Comparison of ENCODE assay signal across 17 cellular contexts in the genomic region with DNA sequence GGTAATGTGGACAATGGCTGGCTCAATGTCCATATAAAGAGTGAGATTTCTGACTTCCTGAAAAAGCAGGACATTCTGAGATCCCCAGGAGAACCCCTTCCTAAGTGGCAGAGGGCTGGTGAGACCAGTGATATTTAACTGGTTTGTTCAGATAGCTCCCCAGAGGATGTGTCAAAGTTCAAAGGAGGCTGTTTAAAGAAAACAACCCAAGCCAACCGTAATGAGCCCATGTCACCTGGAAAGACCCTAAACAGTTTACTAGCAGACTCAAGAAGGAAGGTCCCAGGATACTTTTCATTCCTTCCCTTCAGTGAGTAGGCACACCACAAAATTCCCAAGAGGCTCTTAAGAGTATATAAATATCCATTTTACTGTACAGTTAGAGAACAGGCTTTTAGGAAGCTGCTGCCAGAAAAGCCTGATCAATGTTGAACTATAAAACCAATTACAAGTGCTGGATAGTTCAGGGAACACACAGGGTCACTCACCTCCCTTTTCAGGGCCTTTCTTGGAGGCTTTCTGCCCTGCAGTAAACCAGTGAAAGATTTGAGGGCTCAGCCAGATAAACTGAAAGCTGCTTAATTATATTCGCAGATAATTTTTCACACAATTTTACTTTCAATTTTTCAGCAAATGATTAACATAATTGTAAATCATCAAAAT.
"Had no signal": no experiment of that assay in that cellular context is flagged by ENCODE, and none has a peak within 500 bp of the region (broad histone marks: within the 10 kb centered on the region; RNA-seq: fewer than 3 reads in every experiment).

No MANE protein-coding gene starts in this region.

- H3K4me1 ChIP-seq: esophagus squamous epithelium, parathyroid adenoma, spleen, suprapubic skin, upper lobe of left lung had no signal

- ATAC-seq: activated T-cell treated with anti-CD3 and anti-CD28 coated beads, Interleukin-2, amount 50 U/mL, for 72 hours; left colon; stimulated activated naive CD8-positive, alpha-beta T cell treated with anti-CD3 and anti-CD28 coated beads, Interleukin-15, Interleukin-2, amounts not matched to agents 100 U/mL and 50 U/mL, for 24 hours had no signal

- DNase-seq: activated CD4-positive, alpha-beta memory T cell treated with anti-CD3 and anti-CD28 coated beads, Interleukin-2, amount 10 ng/mL, durations not matched to agents 7 days and 5 days; activated gamma-delta T cell treated with Interleukin-2 at 50 U/mL for 16 hours; activated naive CD8-positive, alpha-beta T cell treated with anti-CD3 and anti-CD28 coated beads, Interleukin-2, amount 10 ng/mL, durations not matched to agents 7 days and 5 days; activated T-cell treated with anti-CD3 and anti-CD28 coated beads, Interleukin-2, amount 50 U/mL, for 72 hours; anterior cingulate cortex; esophagus squamous epithelium; glutamatergic neuron; left colon; mesendoderm; spleen; stimulated activated CD4-positive, alpha-beta T cell treated with anti-CD3 and anti-CD28 coated beads, Interleukin-1b, Interleukin-23, amount 100 ng/mL, for 48 hours; stimulated activated naive CD8-positive, alpha-beta T cell treated with anti-CD3 and anti-CD28 coated beads, Interleukin-15, Interleukin-2, amounts not matched to agents 100 U/mL and 50 U/mL, for 24 hours; T-helper 9 cell; upper lobe of left lung had no signal

- H3K4me3 ChIP-seq: esophagus squamous epithelium, spleen, suprapubic skin, upper lobe of left lung had no signal

- H3K36me3 Mint-ChIP-seq: activated naive CD8-positive, alpha-beta T cell treated with anti-CD3 and anti-CD28 coated beads, Interleukin-2, amount 10 ng/mL, durations not matched to agents 7 days and 5 days had no signal

- H2AFZ ChIP-seq: parathyroid adenoma had no signal

- H3K27me3 ChIP-seq: esophagus squamous epithelium, spleen, suprapubic skin, upper lobe of left lung had no signal

- H3K9me3 ChIP-seq: esophagus squamous epithelium, spleen, suprapubic skin, upper lobe of left lung had no signal

- H3K36me3 ChIP-seq: esophagus squamous epithelium, spleen, suprapubic skin, upper lobe of left lung had no signal

- H3K79me2 ChIP-seq: parathyroid adenoma had no signal

- H3K27ac Mint-ChIP-seq: activated CD4-positive, alpha-beta memory T cell treated with anti-CD3 and anti-CD28 coated beads, Interleukin-2, amount 10 ng/mL, durations not matched to agents 7 days and 5 days; activated naive CD8-positive, alpha-beta T cell treated with anti-CD3 and anti-CD28 coated beads, Interleukin-2, amount 10 ng/mL, durations not matched to agents 7 days and 5 days; activated T-cell treated with anti-CD3 and anti-CD28 coated beads, Interleukin-2, amount 50 U/mL, for 72 hours had no signal

- H3K4me3 Mint-ChIP-seq: activated CD4-positive, alpha-beta memory T cell treated with anti-CD3 and anti-CD28 coated beads, Interleukin-2, amount 10 ng/mL, durations not matched to agents 7 days and 5 days; activated naive CD8-positive, alpha-beta T cell treated with anti-CD3 and anti-CD28 coated beads, Interleukin-2, amount 10 ng/mL, durations not matched to agents 7 days and 5 days; activated T-cell treated with anti-CD3 and anti-CD28 coated beads, Interleukin-2, amount 50 U/mL, for 72 hours had no signal

- FAIRE-seq: colon had no signal

- H3K4me1 Mint-ChIP-seq: activated CD4-positive, alpha-beta memory T cell treated with anti-CD3 and anti-CD28 coated beads, Interleukin-2, amount 10 ng/mL, durations not matched to agents 7 days and 5 days; activated naive CD8-positive, alpha-beta T cell treated with anti-CD3 and anti-CD28 coated beads, Interleukin-2, amount 10 ng/mL, durations not matched to agents 7 days and 5 days had no signal

- H3K9ac ChIP-seq: parathyroid adenoma had no signal

- H3K27me3 Mint-ChIP-seq: activated CD4-positive, alpha-beta memory T cell treated with anti-CD3 and anti-CD28 coated beads, Interleukin-2, amount 10 ng/mL, durations not matched to agents 7 days and 5 days; activated naive CD8-positive, alpha-beta T cell treated with anti-CD3 and anti-CD28 coated beads, Interleukin-2, amount 10 ng/mL, durations not matched to agents 7 days and 5 days had no signal

- H3K27ac ChIP-seq: esophagus squamous epithelium, parathyroid adenoma, spleen, suprapubic skin, upper lobe of left lung had no signal
